26 cellular contexts compared by ENCODE assay signal in genomic region chr12:18857656-18858055, GRCh38.
"Had no signal": no experiment of that assay in that cellular context is flagged by ENCODE, and none has a peak within 500 bp of the region (broad histone marks: within the 10 kb centered on the region; RNA-seq: fewer than 3 reads in every experiment).

No MANE protein-coding gene starts in this region.

- H3K36me3 ChIP-seq: left ventricle myocardium inferior, pancreas, prostate gland, tibial nerve had no signal

- H3K79me2 ChIP-seq: hepatocyte had no signal

- H3K9me3 ChIP-seq: mucosa of descending colon, pancreas, prostate gland, uterus had no signal

- H3K27ac Mint-ChIP-seq: naive thymus-derived CD4-positive, alpha-beta T cell; natural killer cell treated with Interleukin-12 subunit alpha and Interleukin-12 subunit beta and Interleukin-15 and Interleukin-18, amount 100 ng/mL, for 72 hours; stimulated activated naive CD8-positive, alpha-beta T cell treated with anti-CD3 and anti-CD28 coated beads, Interleukin-15, amount 100 ng/mL, for 72 hours; type B pancreatic cell had no signal

- FAIRE-seq: pancreas had no signal

- H3K4me1 Mint-ChIP-seq: naive thymus-derived CD4-positive, alpha-beta T cell; stimulated activated naive CD8-positive, alpha-beta T cell treated with anti-CD3 and anti-CD28 coated beads, Interleukin-15, amount 100 ng/mL, for 72 hours had no signal

- H3K9me3 Mint-ChIP-seq: natural killer cell treated with Interleukin-12 subunit alpha and Interleukin-12 subunit beta and Interleukin-15 and Interleukin-18, amount 100 ng/mL, for 72 hours; stimulated activated naive CD8-positive, alpha-beta T cell treated with anti-CD3 and anti-CD28 coated beads, Interleukin-15, amount 100 ng/mL, for 72 hours; type B pancreatic cell had no signal

- H3K4me3 Mint-ChIP-seq: naive thymus-derived CD4-positive, alpha-beta T cell; natural killer cell treated with Interleukin-12 subunit alpha and Interleukin-12 subunit beta and Interleukin-15 and Interleukin-18, amount 100 ng/mL, for 72 hours; neural crest cell; stimulated activated naive CD8-positive, alpha-beta T cell treated with anti-CD3 and anti-CD28 coated beads, Interleukin-15, amount 100 ng/mL, for 72 hours; type B pancreatic cell had no signal

- H2AFZ ChIP-seq: hepatocyte had no signal

- H3K4me3 ChIP-seq: hepatocyte, left ventricle myocardium inferior, lung, mucosa of descending colon, pancreas, prostate gland, skin epidermis, tibial nerve, uterus had no signal

- H3K27me3 ChIP-seq: hepatocyte, pancreas, tibial nerve, uterus had no signal

- DNase-seq: islet precursor cell; left ventricle myocardium inferior; midbrain; mucosa of descending colon; naive thymus-derived CD4-positive, alpha-beta T cell; nucleus accumbens; pancreas; posterior cingulate gyrus; retina; right cardiac atrium; stimulated activated CD4-positive, alpha-beta T cell treated with anti-CD3 and anti-CD28 coated beads, Interleukin-12 subunit alpha, Interleukin-12 subunit beta, amount 100 ng/mL, for 4 hours; stimulated activated CD4-positive, alpha-beta T cell treated with anti-CD3 and anti-CD28 coated beads, Interleukin-15, amount 100 ng/mL, for 24 hours; stimulated activated CD4-positive, alpha-beta T cell treated with anti-CD3 and anti-CD28 coated beads, Interleukin-2, amount 100 ng/mL, for 24 hours; stimulated activated CD4-positive, alpha-beta T cell treated with anti-CD3 and anti-CD28 coated beads, Interleukin-4, amount 100 ng/mL, for 1 hour; stimulated activated naive CD4-positive, alpha-beta T cell treated with Interleukin-2 at 50 U/mL for 16 hours; stimulated activated naive CD8-positive, alpha-beta T cell treated with anti-CD3 and anti-CD28 coated beads, Interleukin-15, amount 100 ng/mL, for 72 hours; substantia nigra; uterus had no signal

- H3K27ac ChIP-seq: hepatocyte, left ventricle myocardium inferior, pancreas, prostate gland, skin epidermis, tibial nerve, uterus had no signal

- H3K4me2 ChIP-seq: hepatocyte had no signal

- H3K27me3 Mint-ChIP-seq: naive thymus-derived CD4-positive, alpha-beta T cell; stimulated activated naive CD8-positive, alpha-beta T cell treated with anti-CD3 and anti-CD28 coated beads, Interleukin-15, amount 100 ng/mL, for 72 hours had no signal

- H3K4me1 ChIP-seq: pancreas, prostate gland, tibial nerve, uterus had no signal

- H3K36me3 Mint-ChIP-seq: naive thymus-derived CD4-positive, alpha-beta T cell; natural killer cell treated with Interleukin-12 subunit alpha and Interleukin-12 subunit beta and Interleukin-15 and Interleukin-18, amount 100 ng/mL, for 72 hours had no signal
